ENCODE assay signal across 11 cellular contexts in genomic region chr2:36404754-36405153, GRCh38. TPM values are rescaled to one million over a fixed set of nuclear protein-coding genes. Genes with fewer than 3 reads are reported as not detected.
A peak's percentile ranks its signal among the peaks of the same experiment; 100 is the strongest.
DNase-seq lines count a peak whose midpoint lies in the region; ATAC-seq and TF ChIP-seq lines count a peak whose summit lies in the region.
"Had no signal": no experiment of that assay in that cellular context is flagged by ENCODE, and none has a peak within 500 bp of the region (broad histone marks: within the 10 kb centered on the region; RNA-seq: fewer than 3 reads in every experiment).

No MANE protein-coding gene starts in this region.

- H2AFZ ChIP-seq in ACC112 (ENCODE audit: low read length, unreplicated experiment) (no peak overlapping the region), PC-3 (ENCODE audit: low read length) (no peak overlapping the region)

- no peak overlapping the region for H3K4me3 Mint-ChIP-seq in naive thymus-derived CD4-positive, alpha-beta T cell
- H3K4me3 Mint-ChIP-seq: activated T-helper 1 cell treated with anti-CD3 and anti-CD28 coated beads, Interleukin-12 subunit alpha, Interleukin-12 subunit beta, Interleukin-2, Interleukin-4 antibody, amounts not matched to agents 30 ng/mL and 10 ng/mL and 1 ng/mL, durations not matched to agents 14 hours and 24 hours and 36 hours had no signal

- no peak for TF ChIP-seq CTCF in PC-3 (conservative IDR thresholded peaks at IDR 0.05; ENCODE audit: low read depth, low read length)

- no peaks in the 10 kb centered on the region for H3K9me3 ChIP-seq in PC-3 (ENCODE audit: low read length)
- no peaks in the 10 kb centered on the region for H3K9me3 ChIP-seq in naive thymus-derived CD4-positive, alpha-beta T cell (ENCODE audit: control insufficient read depth in 2 of 3, low read length in 3 of 3)
- H3K9me3 ChIP-seq: testis had no signal

- CTCF ChIA-PET in PC-3 (lab: Charles Lee) = no interaction called here
- CTCF ChIA-PET in naive thymus-derived CD4-positive, alpha-beta T cell (lab: Charles Lee) = no interaction called here

- H4K20me1 ChIP-seq in PC-3 (ENCODE audit: low read length) = no peaks in the 10 kb centered on the region

- H3K4me3 ChIP-seq in ACC112 (ENCODE audit: low read depth, low read length) (no peak overlapping the region), PC-3 (ENCODE audit: low read length) (peak overlapping the region; percentile 54)
- H3K4me3 ChIP-seq in naive thymus-derived CD4-positive, alpha-beta T cell (ENCODE audit: low read length) = no peak overlapping the region
- H3K4me3 ChIP-seq: testis had no signal

- POLR2A ChIA-PET in PC-3 (lab: Charles Lee; ENCODE audit: unreplicated experiment) = interaction anchor here (0.7 kb wide), 1 partner anchor 36 kb away, joined by 6 read pairs; no protein-coding TSS in a partner anchor
- POLR2A ChIA-PET in naive thymus-derived CD4-positive, alpha-beta T cell (lab: Charles Lee) = no interaction called here

- H3K79me2 ChIP-seq in ACC112 (ENCODE audit: control insufficient read depth, insufficient read depth, low read length, unreplicated experiment) = peaks cover 91% of the 10 kb centered on the region
- H3K79me2 ChIP-seq in PC-3 (ENCODE audit: low read length) = peaks cover 91% of the 10 kb centered on the region

- no peaks in the 10 kb centered on the region for H3K9me3 Mint-ChIP-seq in naive thymus-derived CD4-positive, alpha-beta T cell
- H3K9me3 Mint-ChIP-seq: activated T-helper 1 cell treated with anti-CD3 and anti-CD28 coated beads, Interleukin-12 subunit alpha, Interleukin-12 subunit beta, Interleukin-2, Interleukin-4 antibody, amounts not matched to agents 30 ng/mL and 10 ng/mL and 1 ng/mL, durations not matched to agents 14 hours and 24 hours and 36 hours had no signal

- no peaks in the 10 kb centered on the region for H3K4me1 Mint-ChIP-seq in naive thymus-derived CD4-positive, alpha-beta T cell

- ATAC-seq in GM19395 (IDR thresholded peaks at IDR 0.05; ENCODE audit: unreplicated experiment) = peak; percentile 63
- peak; percentile 74 for ATAC-seq in HG02885 (IDR thresholded peaks at IDR 0.05; ENCODE audit: poor library complexity, unreplicated experiment)
- ATAC-seq in PC-3 = no peak
- no peak for ATAC-seq in naive thymus-derived CD4-positive, alpha-beta T cell

- peak overlapping the region; percentile 96 for H3K27ac ChIP-seq in ACC112 (ENCODE audit: low read depth, low read length)
- H3K27ac ChIP-seq in PC-3 (ENCODE audit: low read length) = peak overlapping the region; percentile 97
- H3K27ac ChIP-seq in naive thymus-derived CD4-positive, alpha-beta T cell (ENCODE audit: low read depth, low read length) = no peak overlapping the region
- H3K27ac ChIP-seq: testis had no signal

- H3K27me3 Mint-ChIP-seq in naive thymus-derived CD4-positive, alpha-beta T cell = peaks cover 0 to 5% (median 0%) of the 10 kb centered on the region in 5 donors

- intact Hi-C loops in PC-3 (cut with micrococcal nuclease) = no loop called here
- intact Hi-C loops in naive thymus-derived CD4-positive, alpha-beta T cell (cut with micrococcal nuclease) = no loop called here

- H3K36me3 ChIP-seq in ACC112 (ENCODE audit: insufficient read depth, low read length) = no peaks in the 10 kb centered on the region; the same call in 1 of the 2 replicates
- H3K36me3 ChIP-seq in PC-3 (ENCODE audit: low read depth, low read length) = peaks cover 10% of the 10 kb centered on the region; the same call in 1 of the 2 replicates
- no peaks in the 10 kb centered on the region for H3K36me3 ChIP-seq in naive thymus-derived CD4-positive, alpha-beta T cell (ENCODE audit: control insufficient read depth in 2 of 3, insufficient read depth in 3 of 3, low read length in 3 of 3)

- H3K4me2 ChIP-seq in PC-3 (ENCODE audit: low read length) = peak overlapping the region; percentile 83

- peak overlapping the region; percentile 75 for H3K9ac ChIP-seq in PC-3 (ENCODE audit: low read length)

- no peak overlapping the region for H3K27ac Mint-ChIP-seq in naive thymus-derived CD4-positive, alpha-beta T cell
- H3K27ac Mint-ChIP-seq: activated T-helper 1 cell treated with anti-CD3 and anti-CD28 coated beads, Interleukin-12 subunit alpha, Interleukin-12 subunit beta, Interleukin-2, Interleukin-4 antibody, amounts not matched to agents 30 ng/mL and 10 ng/mL and 1 ng/mL, durations not matched to agents 14 hours and 24 hours and 36 hours had no signal

- no TSS peak for BruUV-seq in PC-3 (replicated peaks; lab: Mats Ljungman, UMichigan)

- peaks cover 3% of the 10 kb centered on the region for H3F3A ChIP-seq in PC-3 (ENCODE audit: low read length, unreplicated experiment)

- H3K9me2 ChIP-seq in PC-3 (replicated peaks; ENCODE audit: low read length) = no peaks in the 10 kb centered on the region

- H3K27me3 ChIP-seq in ACC112 (ENCODE audit: insufficient read depth, low read length) = no peaks in the 10 kb centered on the region
- no peaks in the 10 kb centered on the region for H3K27me3 ChIP-seq in PC-3 (ENCODE audit: low read length)
- H3K27me3 ChIP-seq in naive thymus-derived CD4-positive, alpha-beta T cell (ENCODE audit: control insufficient read depth in 2 of 2, insufficient read depth in 2 of 2, low read length in 2 of 2) = no peaks in the 10 kb centered on the region
- H3K27me3 ChIP-seq: testis had no signal

- DNase-seq in PC-3 (no peak), COLO668 (lab: John Stamatoyannopoulos, UW; ENCODE audit: unreplicated experiment) (no peak), superior temporal gyrus (ENCODE audit: extremely low spot score) (no peak)
- DNase-seq in NK-92 treated with Interleukin-12 subunit alpha and Interleukin-12 subunit beta, amount 100 ng/mL, for 24 hours (lab: John Stamatoyannopoulos, UW) = no peak
- no peak for DNase-seq in naive thymus-derived CD4-positive, alpha-beta T cell
- DNase-seq: caudate nucleus, testis had no signal

- H3K4me1 ChIP-seq in ACC112 (ENCODE audit: control insufficient read depth, insufficient read depth, low read length, unreplicated experiment) (peaks cover 81% of the 10 kb centered on the region), PC-3 (ENCODE audit: insufficient read depth, low read length) (peaks cover 30% of the 10 kb centered on the region)
- no peaks in the 10 kb centered on the region for H3K4me1 ChIP-seq in naive thymus-derived CD4-positive, alpha-beta T cell (ENCODE audit: control insufficient read depth in 2 of 2, insufficient read depth in 2 of 2, low read length in 2 of 2)

- H3K36me3 Mint-ChIP-seq in naive thymus-derived CD4-positive, alpha-beta T cell = no peaks in the 10 kb centered on the region

RNA-seq across cellular contexts. Expression of gene CRIM1, which starts 49.2 kb away (rescaled TPM):
- 70.7 and 85.7 TPM in 2 replicates for total RNA-seq in PC-3 (2014; rRNA removed)
- 1 to 10 TPM in 3 of 5 experiments, under 1 TPM in 2; 0.75 to 7.1 (median 1.2) TPM for total RNA-seq in naive thymus-derived CD4-positive, alpha-beta T cell
- polyA plus RNA-seq in naive thymus-derived CD4-positive, alpha-beta T cell = under 1 TPM; 0.10 to 0.13 TPM

Comparison
In these comparisons a context has a peak if more than half of its experiments do, and no peak if none do; other contexts are left out.
1. ATAC-seq: peak in GM19395 (single experiment) and HG02885 (single experiment); none in PC-3 (single experiment) and naive thymus-derived CD4-positive, alpha-beta T cell (single experiment).